ENCODE assay signal across 8 cellular contexts in genomic region chr15:68383161-68384074, GRCh38. TPM values are rescaled to one million over a fixed set of nuclear protein-coding genes. Genes with fewer than 3 reads are reported as not detected.
DNase-seq lines count a peak whose midpoint lies in the region; ATAC-seq, FAIRE-seq and TF ChIP-seq lines count a peak whose summit lies in the region.

No MANE protein-coding gene starts in this region.

- peak; percentile 82 for FAIRE-seq in GM12891 (lab: Jason Lieb, UNC)

- intact Hi-C loops in cardiac septum (cut with DNase I): loop anchor here (2.0 to 5.0 kb wide), 2 partner anchors 77 to 131 kb away; no protein-coding TSS in a partner anchor

- peaks cover 12% of the 10 kb centered on the region for H3K27me3 ChIP-seq in NT2/D1 (ENCODE audit: insufficient read depth, insufficient read length)

- H3K9me3 Mint-ChIP-seq in activated naive CD4-positive, alpha-beta T cell treated with anti-CD3 and anti-CD28 coated beads, Interleukin-2, amount 10 ng/mL, durations not matched to agents 7 days and 5 days: no peaks in the 10 kb centered on the region

- DNase-seq in AG09319 (ENCODE audit: extremely low read depth, low read depth) (no peak), GM12891 (ENCODE audit: insufficient read length, low spot score) (peak; percentile 69), NT2/D1 (ENCODE audit: low read depth, low spot score) (peak; percentile 48), cardiac septum (ENCODE audit: low spot score) (peak; percentile 27), renal cortical epithelial cell (ENCODE audit: low read depth) (peak; percentile 35), DMS79 (lab: John Stamatoyannopoulos, UW) (no peak)
- peak; percentile 58 for DNase-seq in activated naive CD4-positive, alpha-beta T cell treated with anti-CD3 and anti-CD28 coated beads, Interleukin-2, amount 10 ng/mL, durations not matched to agents 7 days and 5 days

- no peak for ATAC-seq in HG03432 (IDR thresholded peaks at IDR 0.05; ENCODE audit: unreplicated experiment)

- TF ChIP-seq CTCF in AG09319 (IDR thresholded peaks at IDR 0.05; ENCODE audit: low read depth, low read length): peak; percentile 61

- H3K4me1 ChIP-seq in NT2/D1 (ENCODE audit: insufficient read depth, insufficient read length): no peaks in the 10 kb centered on the region

- H3K9me3 ChIP-seq in NT2/D1 (ENCODE audit: insufficient read depth, low read length): no peaks in the 10 kb centered on the region

- H3K27ac Mint-ChIP-seq in activated naive CD4-positive, alpha-beta T cell treated with anti-CD3 and anti-CD28 coated beads, Interleukin-2, amount 10 ng/mL, durations not matched to agents 7 days and 5 days: no peak overlapping the region

- no peak overlapping the region for H3K9ac ChIP-seq in NT2/D1 (ENCODE audit: insufficient read length, low read depth)

- no peak overlapping the region for H3K4me3 Mint-ChIP-seq in activated naive CD4-positive, alpha-beta T cell treated with anti-CD3 and anti-CD28 coated beads, Interleukin-2, amount 10 ng/mL, durations not matched to agents 7 days and 5 days

- peaks cover 12% of the 10 kb centered on the region for H3K27me3 Mint-ChIP-seq in activated naive CD4-positive, alpha-beta T cell treated with anti-CD3 and anti-CD28 coated beads, Interleukin-2, amount 10 ng/mL, durations not matched to agents 7 days and 5 days

- H3K36me3 Mint-ChIP-seq in activated naive CD4-positive, alpha-beta T cell treated with anti-CD3 and anti-CD28 coated beads, Interleukin-2, amount 10 ng/mL, durations not matched to agents 7 days and 5 days: peaks cover 2% of the 10 kb centered on the region

- H3K36me3 ChIP-seq in NT2/D1 (ENCODE audit: insufficient read depth, insufficient read length, low read length): peaks cover 8% of the 10 kb centered on the region

- H3K4me1 Mint-ChIP-seq in activated naive CD4-positive, alpha-beta T cell treated with anti-CD3 and anti-CD28 coated beads, Interleukin-2, amount 10 ng/mL, durations not matched to agents 7 days and 5 days: peaks cover 22% of the 10 kb centered on the region

- no peak overlapping the region for H3K4me3 ChIP-seq in NT2/D1 (ENCODE audit: insufficient read length, low read depth)

- CTCF ChIA-PET in activated naive CD4-positive, alpha-beta T cell treated with anti-CD3 and anti-CD28 coated beads, Interleukin-2, amount 10 ng/mL, durations not matched to agents 7 days and 5 days (lab: Charles Lee): interaction anchor here (0.7 to 10.6 kb wide), 12 partner anchors 9 to 1447 kb away, joined by 3 to 122 read pairs (median 3); no protein-coding TSS in a partner anchor

- no peak for TF ChIP-seq POLR2A in GM12891 (IDR thresholded peaks at IDR 0.05; ENCODE audit: low read depth, low read length)

TF ChIP-seq in GM12891, 5 proteins besides CTCF, POLR2A, EP300 and RAD21:
- TF ChIP-seq PAX5 (IDR thresholded peaks at IDR 0.05; ENCODE audit: insufficient read depth, low read length, severe bottlenecking) (no peak), TAF1 (IDR thresholded peaks at IDR 0.05; ENCODE audit: low read depth, low read length) (no peak), POU2F2 (IDR thresholded peaks at IDR 0.05; ENCODE audit: low read depth, low read length) (no peak), POLR2AphosphoS5 (IDR thresholded peaks at IDR 0.05; ENCODE audit: low read depth, low read length) (no peak), SPI1 (IDR thresholded peaks at IDR 0.05; ENCODE audit: low read depth, low read length) (no peak)

RNA-seq across cellular contexts. Expression of gene ITGA11, which starts 48.5 kb away (rescaled TPM):
- polyA plus RNA-seq in GM12891 (2012; ENCODE audit: low read depth, missing spikeins): 0.01 TPM
- total RNA-seq in cardiac septum: 9.3 TPM
- under 0.01 and 9.2 TPM in 2 replicates for total RNA-seq in renal cortical epithelial cell

Comparison
In these comparisons a context has a peak if more than half of its experiments do, and no peak if none do; other contexts are left out.
1. DNase-seq: peak in GM12891 (single experiment), NT2/D1 (single experiment), activated naive CD4-positive, alpha-beta T cell treated with anti-CD3 and anti-CD28 coated beads, Interleukin-2, amount 10 ng/mL, durations not matched to agents 7 days and 5 days (single experiment), cardiac septum (single experiment) and renal cortical epithelial cell (single experiment); none in AG09319 (single experiment) and DMS79 (single experiment).